ENCODE assay signal across 8 cellular contexts in the genomic region with DNA sequence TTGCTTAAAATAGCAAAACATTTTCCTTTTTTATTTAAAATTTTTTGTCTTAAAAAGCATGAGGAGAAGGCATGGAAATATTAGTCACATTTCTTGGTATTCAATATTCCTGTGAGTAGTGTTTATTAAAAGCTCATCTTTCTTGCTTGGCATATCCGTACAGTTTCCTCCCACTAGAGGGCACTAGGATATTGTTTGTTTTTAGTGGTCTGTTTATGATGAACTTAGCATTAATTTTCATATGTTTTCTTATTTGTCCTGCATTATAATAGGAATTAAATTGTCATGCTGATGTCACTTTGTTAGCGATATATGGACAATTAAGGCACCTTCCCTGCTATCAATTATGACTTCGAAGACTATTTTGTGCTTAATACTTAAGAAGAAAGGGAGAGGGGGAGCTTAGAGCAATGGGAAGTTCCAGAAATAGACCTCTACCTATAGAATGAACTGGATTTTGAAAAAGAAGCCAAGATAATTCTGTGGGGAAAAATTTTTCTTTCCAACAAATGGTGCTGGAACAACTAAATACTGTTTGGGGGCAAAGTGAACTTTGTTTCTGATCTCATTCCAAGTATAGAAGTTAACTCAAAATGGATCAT.
DNase-seq lines count a peak whose midpoint lies in the region; ATAC-seq and TF ChIP-seq lines count a peak whose summit lies in the region.

No MANE protein-coding gene starts in this region.

- no peak overlapping the region for H3K27ac Mint-ChIP-seq in activated naive CD8-positive, alpha-beta T cell treated with anti-CD3 and anti-CD28 coated beads, Interleukin-2, amount 50 U/mL, for 24 hours

- no peaks in the 10 kb centered on the region for H3K9me3 Mint-ChIP-seq in activated naive CD8-positive, alpha-beta T cell treated with anti-CD3 and anti-CD28 coated beads, Interleukin-2, amount 50 U/mL, for 24 hours

- in situ Hi-C loops in KBM-7 (cut with MboI; ENCODE audit: low pct_unique_long_range_greater_than_20kb, low sequenced_read_pairs): no loop called here

- 47% methylated on average over 3 of the region's 3 CpGs for WGBS in esophagus muscularis mucosa

- H3K27me3 ChIP-seq in SJCRH30: no peaks in the 10 kb centered on the region
- H3K27me3 ChIP-seq in esophagus muscularis mucosa: no peaks in the 10 kb centered on the region

- H3K4me1 ChIP-seq in SJCRH30 (no peaks in the 10 kb centered on the region), esophagus muscularis mucosa (peaks cover 0 to 6% (median 2%) of the 10 kb centered on the region in 4 donors)

- H3K36me3 ChIP-seq in SJCRH30: no peaks in the 10 kb centered on the region
- H3K36me3 ChIP-seq in esophagus muscularis mucosa: no peaks in the 10 kb centered on the region

- intact Hi-C loops in esophagus muscularis mucosa (cut with DNase I): loop anchor here (5.0 kb wide), 1 partner anchor 34 kb away; no protein-coding TSS in a partner anchor

- H3K9me3 ChIP-seq in SJCRH30 (replicated peaks) (no peaks in the 10 kb centered on the region), esophagus muscularis mucosa (no peaks in the 10 kb centered on the region)

- no peak for ATAC-seq in GM19467 (IDR thresholded peaks at IDR 0.05; ENCODE audit: unreplicated experiment)
- ATAC-seq in activated naive CD8-positive, alpha-beta T cell treated with anti-CD3 and anti-CD28 coated beads, Interleukin-2, amount 50 U/mL, for 24 hours: no peak

- no peak for TF ChIP-seq POLR2A in esophagus muscularis mucosa (IDR thresholded peaks at IDR 0.05; ENCODE audit: low read depth)

- peaks cover 21% of the 10 kb centered on the region for H3K4me1 Mint-ChIP-seq in activated naive CD8-positive, alpha-beta T cell treated with anti-CD3 and anti-CD28 coated beads, Interleukin-2, amount 50 U/mL, for 24 hours

- H3K4me3 Mint-ChIP-seq in activated naive CD8-positive, alpha-beta T cell treated with anti-CD3 and anti-CD28 coated beads, Interleukin-2, amount 50 U/mL, for 24 hours: no peak overlapping the region

- peak; percentile 71 to 75 (median 72) for TF ChIP-seq CTCF in esophagus muscularis mucosa (IDR thresholded peaks at IDR 0.05)

- H3K27ac ChIP-seq in SJCRH30 (no peak overlapping the region), esophagus muscularis mucosa (replicated peaks in 1 of 4) (no peak overlapping the region)

- DNase-seq in NCI-H510A treated with DMSO at 0.1 percent for 48 hours (lab: John Stamatoyannopoulos, UW) (peak; percentile 23), NCI-H510A (lab: John Stamatoyannopoulos, UW) (no peak), KBM-7 (peak; percentile 66), SJCRH30 (peak; percentile 17 to 72), esophagus muscularis mucosa (ENCODE audit: extremely low spot score) (no peak), non-pigmented ciliary epithelial cell (ENCODE audit: low read depth) (peak; percentile 18)
- no peak for DNase-seq in activated naive CD8-positive, alpha-beta T cell treated with anti-CD3 and anti-CD28 coated beads, Interleukin-2, amount 50 U/mL, for 24 hours

- no peak for TF ChIP-seq EP300 in esophagus muscularis mucosa (IDR thresholded peaks at IDR 0.05)

- H3K4me3 ChIP-seq in SJCRH30: no peak overlapping the region
- H3K4me3 ChIP-seq in esophagus muscularis mucosa: no peak overlapping the region

- no peaks in the 10 kb centered on the region for H3K27me3 Mint-ChIP-seq in activated naive CD8-positive, alpha-beta T cell treated with anti-CD3 and anti-CD28 coated beads, Interleukin-2, amount 50 U/mL, for 24 hours

- H3K36me3 Mint-ChIP-seq in activated naive CD8-positive, alpha-beta T cell treated with anti-CD3 and anti-CD28 coated beads, Interleukin-2, amount 50 U/mL, for 24 hours (ENCODE audit: low read depth): no peaks in the 10 kb centered on the region

Comparison
In these comparisons a context has a peak if more than half of its experiments do, and no peak if none do; other contexts are left out.
1. DNase-seq: peak in NCI-H510A treated with DMSO at 0.1 percent for 48 hours (single experiment), KBM-7 (single experiment), SJCRH30 (2 of 2) and non-pigmented ciliary epithelial cell (single experiment); none in NCI-H510A (single experiment), esophagus muscularis mucosa (single experiment) and activated naive CD8-positive, alpha-beta T cell treated with anti-CD3 and anti-CD28 coated beads, Interleukin-2, amount 50 U/mL, for 24 hours (single experiment).